Comparison of ENCODE assay signal across 6 cellular contexts in the genomic region with DNA sequence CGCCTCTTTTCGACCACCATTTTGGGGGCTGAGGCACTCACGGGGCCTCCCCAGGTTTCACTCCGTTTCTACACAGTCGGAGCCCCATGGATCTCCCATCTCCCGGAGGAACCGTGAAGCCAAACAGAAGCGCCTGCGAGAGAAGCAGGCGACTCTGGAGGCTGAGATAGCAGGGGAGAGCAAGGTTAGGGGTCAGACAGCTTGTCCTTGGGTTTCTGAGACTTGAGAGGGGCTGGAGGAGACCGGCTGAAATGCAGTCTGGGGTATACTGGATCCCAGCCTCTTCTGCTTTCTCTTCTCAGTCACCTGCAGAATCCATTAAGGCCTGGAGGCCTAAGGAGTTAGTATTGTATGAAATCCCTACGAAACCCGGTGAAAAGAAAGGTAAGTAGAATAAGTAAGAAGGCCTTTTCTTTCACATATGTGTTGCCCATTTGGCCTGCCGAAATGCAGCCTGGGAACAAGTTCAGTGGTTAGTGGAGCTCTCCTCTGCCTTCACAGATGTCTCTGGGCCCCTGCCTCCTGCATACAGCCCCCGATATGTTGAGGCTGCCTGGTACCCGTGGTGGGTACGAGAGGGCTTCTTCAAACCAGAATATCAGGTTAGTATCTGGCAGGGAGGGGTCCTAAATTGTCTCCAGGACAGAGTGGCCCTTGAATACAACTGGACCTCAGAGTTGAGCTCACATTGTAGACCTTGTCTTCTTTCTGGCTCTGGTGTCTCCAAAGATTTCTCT. TPM values are rescaled to one million over a fixed set of nuclear protein-coding genes. Genes with fewer than 3 reads are reported as not detected.
A peak's percentile ranks its signal among the peaks of the same experiment; 100 is the strongest.
DNase-seq lines count a peak whose midpoint lies in the region; ATAC-seq and TF ChIP-seq lines count a peak whose summit lies in the region.

No MANE protein-coding gene starts in this region.

- H3K9me3 ChIP-seq in MM.1S (replicated peaks; ENCODE audit: insufficient read depth, low read length) (no peaks in the 10 kb centered on the region), parathyroid adenoma (ENCODE audit: control insufficient read depth, low read length) (no peaks in the 10 kb centered on the region)

- peaks cover 8% of the 10 kb centered on the region; the same call in 1 of the 2 replicates for H3K4me1 ChIP-seq in MM.1S (ENCODE audit: low read length)
- peaks cover 21% of the 10 kb centered on the region for H3K4me1 ChIP-seq in parathyroid adenoma

- no peak for ATAC-seq in HG03196 (IDR thresholded peaks at IDR 0.05; ENCODE audit: unreplicated experiment)
- no peak for ATAC-seq in HG02623 (IDR thresholded peaks at IDR 0.05; ENCODE audit: unreplicated experiment)
- no peak for ATAC-seq in HG02938 (IDR thresholded peaks at IDR 0.05; ENCODE audit: unreplicated experiment)

- no peaks in the 10 kb centered on the region for H3K27me3 ChIP-seq in MM.1S (replicated peaks; ENCODE audit: insufficient read depth, low read length)
- H3K27me3 ChIP-seq in parathyroid adenoma (ENCODE audit: control insufficient read depth, insufficient read depth, low read length), result no peaks in the 10 kb centered on the region

- H3K27ac ChIP-seq in MM.1S (ENCODE audit: low read length) (peak overlapping the region; percentile 43; the same call in 1 of the 2 replicates), parathyroid adenoma (peak overlapping the region; percentile 98)

- no peaks in the 10 kb centered on the region; the same call in 1 of the 2 replicates for H3F3A ChIP-seq in MM.1S (ENCODE audit: insufficient read depth, low read length)

- no peaks in the 10 kb centered on the region for H4K20me1 ChIP-seq in MM.1S (ENCODE audit: insufficient read depth, low read length)

- H3K4me3 ChIP-seq in MM.1S (ENCODE audit: low read length), result peak overlapping the region; percentile 85
- peak overlapping the region; percentile 74 for H3K4me3 ChIP-seq in parathyroid adenoma (ENCODE audit: low read depth, low read length)

- DNase-seq in MM.1S (no peak), cerebellum (ENCODE audit: low spot score) (peak; percentile 12)

- H3K9ac ChIP-seq in MM.1S (ENCODE audit: low read length), result peak overlapping the region; percentile 93
- H3K9ac ChIP-seq in parathyroid adenoma, result peak overlapping the region; percentile 84

- H2AFZ ChIP-seq in MM.1S (ENCODE audit: low read length) (peak overlapping the region; percentile 97), parathyroid adenoma (peak overlapping the region; percentile 96)

- H3K36me3 ChIP-seq in MM.1S (replicated peaks; ENCODE audit: insufficient read depth, low read length) (no peaks in the 10 kb centered on the region), parathyroid adenoma (ENCODE audit: control insufficient read depth, insufficient read depth, low read length) (no peaks in the 10 kb centered on the region)

- no peak for TF ChIP-seq CTCF in MM.1S (IDR thresholded peaks at IDR 0.05; ENCODE audit: low read length)
- TF ChIP-seq CTCF in parathyroid adenoma (IDR thresholded peaks at IDR 0.05), result no peak

- no peaks in the 10 kb centered on the region for H3K9me2 ChIP-seq in MM.1S (replicated peaks; ENCODE audit: insufficient read depth, low read length)

- no peaks in the 10 kb centered on the region for H3K79me2 ChIP-seq in MM.1S (ENCODE audit: low read length)
- H3K79me2 ChIP-seq in parathyroid adenoma, result peaks cover 8% of the 10 kb centered on the region

- peak overlapping the region; percentile 98 for H3K4me2 ChIP-seq in MM.1S (ENCODE audit: low read depth, low read length)
- H3K4me2 ChIP-seq in parathyroid adenoma (ENCODE audit: low read length), result peak overlapping the region; percentile 81

RNA-seq across cellular contexts. Expression of a gene that starts 1.0 kb away (rescaled TPM):
- 49.5 TPM for total RNA-seq in cerebellum

RNA-seq across cellular contexts. Expression of a gene that starts 7.0 kb away (rescaled TPM):
- 39.6 TPM for total RNA-seq in cerebellum

RNA-seq across cellular contexts. Expression of a gene that starts 16.9 kb away (rescaled TPM):
- total RNA-seq in cerebellum, result not detected

RNA-seq across cellular contexts. Expression of a gene that starts 25.8 kb away (rescaled TPM):
- total RNA-seq in cerebellum, result not detected

RNA-seq across cellular contexts. Expression of a gene that starts 30.7 kb away (rescaled TPM):
- 139 TPM for total RNA-seq in cerebellum
